11 cellular contexts compared by ENCODE assay signal in the genomic region with DNA sequence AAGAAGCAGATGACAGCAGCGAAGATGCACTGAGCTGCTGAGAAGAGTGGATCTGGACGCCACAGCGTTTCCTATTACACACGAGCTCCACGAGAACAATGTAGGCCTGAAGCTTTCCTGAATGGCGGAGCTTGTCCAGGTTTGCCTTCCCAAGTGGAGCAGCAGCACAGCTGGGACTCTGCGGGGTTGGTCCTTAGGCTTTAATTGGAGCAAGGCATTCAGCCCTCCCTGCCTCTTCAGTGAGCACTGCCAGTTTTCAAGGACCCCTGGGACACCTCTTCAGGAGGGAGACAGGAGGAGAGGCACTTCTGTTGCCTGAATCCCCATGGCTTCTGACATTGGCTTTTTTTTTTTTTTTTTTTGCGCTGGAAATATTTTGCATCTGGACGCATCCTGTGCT.
DNase-seq lines count a peak whose midpoint lies in the region; ATAC-seq and TF ChIP-seq lines count a peak whose summit lies in the region.
"Had no signal": no experiment of that assay in that cellular context is flagged by ENCODE, and none has a peak within 500 bp of the region (broad histone marks: within the 10 kb centered on the region; RNA-seq: fewer than 3 reads in every experiment).

No MANE protein-coding gene starts in this region.

- peaks cover 52% of the 10 kb centered on the region for H3K36me3 Mint-ChIP-seq in stimulated activated memory B cell treated with anti-CD40 and anti-IgM and Interleukin-4, amounts not matched to agents 10 μg/mL and 1 μg/mL and 100 μg/mL, for 72 hours

- H3K27ac Mint-ChIP-seq in stimulated activated memory B cell treated with anti-CD40 and anti-IgM and Interleukin-4, amounts not matched to agents 10 μg/mL and 1 μg/mL and 100 μg/mL, for 72 hours, result no peak overlapping the region
- H3K27ac Mint-ChIP-seq: activated naive CD8-positive, alpha-beta T cell treated with anti-CD3 and anti-CD28 coated beads for 36 hours; stimulated activated naive CD8-positive, alpha-beta T cell treated with anti-CD3 and anti-CD28 coated beads, Interleukin-15, Interleukin-2, amounts not matched to agents 100 ng/mL and 50 ng/mL, for 24 hours had no signal

- H3K9ac ChIP-seq in stomach smooth muscle (ENCODE audit: low read length in 2 of 2), result peak overlapping the region in 1 of 2 donors; percentile 47

- H3K36me3 ChIP-seq in gastroesophageal sphincter (no peaks in the 10 kb centered on the region), stomach smooth muscle (ENCODE audit: control insufficient read depth in 2 of 2, insufficient read depth in 2 of 2, low read length in 2 of 2) (no peaks in the 10 kb centered on the region), adrenal gland (replicated peaks in 1 of 2) (no peaks in the 10 kb centered on the region)
- H3K36me3 ChIP-seq: colonic mucosa had no signal

- H3K27ac ChIP-seq in gastroesophageal sphincter (peak overlapping the region in 3 of 4 donors; percentile 66 to 79 (median 78)), stomach smooth muscle (ENCODE audit: low read length) (peak overlapping the region; percentile 87), adrenal gland (peak overlapping the region in 1 of 5 donors; percentile 6)
- H3K27ac ChIP-seq: colonic mucosa had no signal

- no peak for TF ChIP-seq EP300 in gastroesophageal sphincter (IDR thresholded peaks at IDR 0.05)

- H3K4me1 ChIP-seq in gastroesophageal sphincter (peaks cover 5 to 35% (median 18%) of the 10 kb centered on the region in 3 donors), stomach smooth muscle (ENCODE audit: control insufficient read depth, insufficient read depth, low read length) (peaks cover 30% of the 10 kb centered on the region), adrenal gland (replicated peaks in 1 of 2) (peaks cover 12% of the 10 kb centered on the region in 2 donors)
- H3K4me1 ChIP-seq: colonic mucosa had no signal

- TF ChIP-seq CTCF in gastroesophageal sphincter (IDR thresholded peaks at IDR 0.05), result no peak
- TF ChIP-seq CTCF in adrenal gland (IDR thresholded peaks at IDR 0.05), result no peak

- intact Hi-C loops in adrenal gland (cut with DNase I), result no loop called here

- H3K4me3 ChIP-seq in gastroesophageal sphincter, result no peak overlapping the region
- no peak overlapping the region for H3K4me3 ChIP-seq in stomach smooth muscle (ENCODE audit: low read length in 2 of 2)
- no peak overlapping the region for H3K4me3 ChIP-seq in adrenal gland
- H3K4me3 ChIP-seq: colonic mucosa had no signal

- peak; percentile 94 for DNase-seq in NCI-H128 (lab: John Stamatoyannopoulos, UW; ENCODE audit: unreplicated experiment)
- DNase-seq in NCI-H446 (lab: John Stamatoyannopoulos, UW), result peak; percentile 90
- no peak for DNase-seq in EL
- no peak for DNase-seq in adrenal gland
- DNase-seq: activated naive CD8-positive, alpha-beta T cell treated with anti-CD3 and anti-CD28 coated beads for 36 hours; colonic mucosa had no signal

- H3K27me3 ChIP-seq in gastroesophageal sphincter, result no peaks in the 10 kb centered on the region
- no peaks in the 10 kb centered on the region for H3K27me3 ChIP-seq in stomach smooth muscle (ENCODE audit: control insufficient read depth in 1 of 2, insufficient read depth in 2 of 2, low read length in 2 of 2)
- H3K27me3 ChIP-seq in adrenal gland, result no peaks in the 10 kb centered on the region
- H3K27me3 ChIP-seq: colonic mucosa had no signal

- H3K27me3 Mint-ChIP-seq in stimulated activated memory B cell treated with anti-CD40 and anti-IgM and Interleukin-4, amounts not matched to agents 10 μg/mL and 1 μg/mL and 100 μg/mL, for 72 hours, result no peaks in the 10 kb centered on the region
- H3K27me3 Mint-ChIP-seq: activated naive CD8-positive, alpha-beta T cell treated with anti-CD3 and anti-CD28 coated beads for 36 hours; stimulated activated naive CD8-positive, alpha-beta T cell treated with anti-CD3 and anti-CD28 coated beads, Interleukin-15, Interleukin-2, amounts not matched to agents 100 ng/mL and 50 ng/mL, for 24 hours had no signal

- ATAC-seq in gastroesophageal sphincter (peak; percentile 14), HG03159 (IDR thresholded peaks at IDR 0.05; ENCODE audit: unreplicated experiment) (no peak)
- ATAC-seq in stimulated activated memory B cell treated with anti-CD40 and anti-IgM and Interleukin-4, amounts not matched to agents 10 μg/mL and 1 μg/mL and 100 μg/mL, for 72 hours, result no peak

- WGBS in gastroesophageal sphincter (ENCODE audit: low coverage in 1 of 2), 2 donors, result 27 to 63% methylated on average over 2 to 4 of the region's 9 CpGs
- WGBS in adrenal gland, 4 donors, result 76 to 94% (median 85%) methylated on average over 4 to 9 of the region's 9 CpGs

- no peaks in the 10 kb centered on the region for H3K9me3 ChIP-seq in gastroesophageal sphincter
- no peaks in the 10 kb centered on the region for H3K9me3 ChIP-seq in stomach smooth muscle (ENCODE audit: control insufficient read depth in 2 of 2, low read length in 2 of 2)
- H3K9me3 ChIP-seq in adrenal gland (replicated peaks in 1 of 3), result no peaks in the 10 kb centered on the region
- H3K9me3 ChIP-seq: colonic mucosa had no signal

- peaks cover 3% of the 10 kb centered on the region for H3K9me3 Mint-ChIP-seq in stimulated activated memory B cell treated with anti-CD40 and anti-IgM and Interleukin-4, amounts not matched to agents 10 μg/mL and 1 μg/mL and 100 μg/mL, for 72 hours

- no peak overlapping the region for H3K4me3 Mint-ChIP-seq in stimulated activated memory B cell treated with anti-CD40 and anti-IgM and Interleukin-4, amounts not matched to agents 10 μg/mL and 1 μg/mL and 100 μg/mL, for 72 hours
- H3K4me3 Mint-ChIP-seq: activated naive CD8-positive, alpha-beta T cell treated with anti-CD3 and anti-CD28 coated beads for 36 hours; stimulated activated naive CD8-positive, alpha-beta T cell treated with anti-CD3 and anti-CD28 coated beads, Interleukin-15, Interleukin-2, amounts not matched to agents 100 ng/mL and 50 ng/mL, for 24 hours had no signal

- H3K4me1 Mint-ChIP-seq in stimulated activated memory B cell treated with anti-CD40 and anti-IgM and Interleukin-4, amounts not matched to agents 10 μg/mL and 1 μg/mL and 100 μg/mL, for 72 hours, result no peaks in the 10 kb centered on the region
- H3K4me1 Mint-ChIP-seq: activated naive CD8-positive, alpha-beta T cell treated with anti-CD3 and anti-CD28 coated beads for 36 hours had no signal

- TF ChIP-seq POLR2A in gastroesophageal sphincter (IDR thresholded peaks at IDR 0.05), result no peak
- no peak for TF ChIP-seq POLR2A in adrenal gland (IDR thresholded peaks at IDR 0.05)

Comparison
In these comparisons a context has a peak if more than half of its experiments do, and no peak if none do; other contexts are left out.
1. DNase-seq: peak in NCI-H128 (single experiment) and NCI-H446 (2 of 2); none in EL (single experiment) and adrenal gland (0 of 7).